In genomic region chr1:171279678-171280077, GRCh38 we compare ENCODE assay signal across 1 cellular context.
TF ChIP-seq lines count a peak whose summit lies in the region.

No MANE protein-coding gene starts in this region.

TF ChIP-seq in GM23338, 12 proteins besides CTCF, POLR2A, EP300 and RAD21 (continued from another document):
- TF ChIP-seq, protein P1, sequence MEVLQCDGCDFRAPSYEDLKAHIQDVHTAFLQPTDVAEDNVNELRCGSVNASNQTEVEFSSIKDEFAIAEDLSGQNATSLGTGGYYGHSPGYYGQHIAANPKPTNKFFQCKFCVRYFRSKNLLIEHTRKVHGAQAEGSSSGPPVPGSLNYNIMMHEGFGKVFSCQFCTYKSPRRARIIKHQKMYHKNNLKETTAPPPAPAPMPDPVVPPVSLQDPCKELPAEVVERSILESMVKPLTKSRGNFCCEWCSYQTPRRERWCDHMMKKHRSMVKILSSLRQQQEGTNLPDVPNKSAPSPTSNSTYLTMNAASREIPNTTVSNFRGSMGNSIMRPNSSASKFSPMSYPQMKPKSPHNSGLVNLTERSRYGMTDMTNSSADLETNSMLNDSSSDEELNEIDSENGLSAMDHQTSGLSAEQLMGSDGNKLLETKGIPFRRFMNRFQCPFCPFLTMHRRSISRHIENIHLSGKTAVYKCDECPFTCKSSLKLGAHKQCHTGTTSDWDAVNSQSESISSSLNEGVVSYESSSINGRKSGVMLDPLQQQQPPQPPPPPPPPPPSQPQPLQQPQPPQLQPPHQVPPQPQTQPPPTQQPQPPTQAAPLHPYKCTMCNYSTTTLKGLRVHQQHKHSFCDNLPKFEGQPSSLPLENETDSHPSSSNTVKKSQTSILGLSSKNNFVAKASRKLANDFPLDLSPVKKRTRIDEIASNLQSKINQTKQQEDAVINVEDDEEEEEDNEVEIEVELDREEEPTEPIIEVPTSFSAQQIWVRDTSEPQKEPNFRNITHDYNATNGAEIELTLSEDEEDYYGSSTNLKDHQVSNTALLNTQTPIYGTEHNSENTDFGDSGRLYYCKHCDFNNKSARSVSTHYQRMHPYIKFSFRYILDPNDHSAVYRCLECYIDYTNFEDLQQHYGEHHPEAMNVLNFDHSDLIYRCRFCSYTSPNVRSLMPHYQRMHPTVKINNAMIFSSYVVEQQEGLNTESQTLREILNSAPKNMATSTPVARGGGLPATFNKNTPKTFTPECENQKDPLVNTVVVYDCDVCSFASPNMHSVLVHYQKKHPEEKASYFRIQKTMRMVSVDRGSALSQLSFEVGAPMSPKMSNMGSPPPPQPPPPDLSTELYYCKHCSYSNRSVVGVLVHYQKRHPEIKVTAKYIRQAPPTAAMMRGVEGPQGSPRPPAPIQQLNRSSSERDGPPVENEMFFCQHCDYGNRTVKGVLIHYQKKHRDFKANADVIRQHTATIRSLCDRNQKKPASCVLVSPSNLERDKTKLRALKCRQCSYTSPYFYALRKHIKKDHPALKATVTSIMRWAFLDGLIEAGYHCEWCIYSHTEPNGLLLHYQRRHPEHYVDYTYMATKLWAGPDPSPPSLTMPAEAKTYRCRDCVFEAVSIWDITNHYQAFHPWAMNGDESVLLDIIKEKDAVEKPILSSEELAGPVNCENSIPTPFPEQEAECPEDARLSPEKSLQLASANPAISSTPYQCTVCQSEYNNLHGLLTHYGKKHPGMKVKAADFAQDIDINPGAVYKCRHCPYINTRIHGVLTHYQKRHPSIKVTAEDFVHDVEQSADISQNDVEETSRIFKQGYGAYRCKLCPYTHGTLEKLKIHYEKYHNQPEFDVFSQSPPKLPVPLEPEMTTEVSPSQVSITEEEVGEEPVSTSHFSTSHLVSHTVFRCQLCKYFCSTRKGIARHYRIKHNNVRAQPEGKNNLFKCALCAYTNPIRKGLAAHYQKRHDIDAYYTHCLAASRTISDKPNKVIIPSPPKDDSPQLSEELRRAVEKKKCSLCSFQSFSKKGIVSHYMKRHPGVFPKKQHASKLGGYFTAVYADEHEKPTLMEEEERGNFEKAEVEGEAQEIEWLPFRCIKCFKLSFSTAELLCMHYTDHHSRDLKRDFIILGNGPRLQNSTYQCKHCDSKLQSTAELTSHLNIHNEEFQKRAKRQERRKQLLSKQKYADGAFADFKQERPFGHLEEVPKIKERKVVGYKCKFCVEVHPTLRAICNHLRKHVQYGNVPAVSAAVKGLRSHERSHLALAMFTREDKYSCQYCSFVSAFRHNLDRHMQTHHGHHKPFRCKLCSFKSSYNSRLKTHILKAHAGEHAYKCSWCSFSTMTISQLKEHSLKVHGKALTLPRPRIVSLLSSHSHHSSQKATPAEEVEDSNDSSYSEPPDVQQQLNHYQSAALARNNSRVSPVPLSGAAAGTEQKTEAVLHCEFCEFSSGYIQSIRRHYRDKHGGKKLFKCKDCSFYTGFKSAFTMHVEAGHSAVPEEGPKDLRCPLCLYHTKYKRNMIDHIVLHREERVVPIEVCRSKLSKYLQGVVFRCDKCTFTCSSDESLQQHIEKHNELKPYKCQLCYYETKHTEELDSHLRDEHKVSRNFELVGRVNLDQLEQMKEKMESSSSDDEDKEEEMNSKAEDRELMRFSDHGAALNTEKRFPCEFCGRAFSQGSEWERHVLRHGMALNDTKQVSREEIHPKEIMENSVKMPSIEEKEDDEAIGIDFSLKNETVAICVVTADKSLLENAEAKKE (CRISPR knock-in tag; IDR thresholded peaks at IDR 0.05): no peak
